Comparison of ENCODE assay signal across 12 cellular contexts in genomic region chr22:23539839-23540198, GRCh38. TPM values are rescaled to one million over a fixed set of nuclear protein-coding genes. Genes with fewer than 3 reads are reported as not detected.
A peak's percentile ranks its signal among the peaks of the same experiment; 100 is the strongest.
DNase-seq lines count a peak whose midpoint lies in the region; ATAC-seq, FAIRE-seq and TF ChIP-seq lines count a peak whose summit lies in the region.
"Not testable (repeated sequence)": the region's sequence is repeated elsewhere in the genome, so short reads cannot be mapped to it uniquely, and the experiment has no call there.
"Had no signal": no experiment of that assay in that cellular context is flagged by ENCODE, and none has a peak within 500 bp of the region (broad histone marks: within the 10 kb centered on the region; RNA-seq: fewer than 3 reads in every experiment).

No MANE protein-coding gene starts in this region.

- not testable (repeated sequence) for H3K4ac ChIP-seq in IMR-90 (ENCODE audit: low read depth, low read length)

- peak overlapping the region; percentile 78 for H2AK9ac ChIP-seq in IMR-90 (replicated peaks; ENCODE audit: low read depth, low read length, poor library complexity)

- POLR2A ChIA-PET in A549 (lab: Yijun Ruan, JAX); IMR-90 (lab: Charles Lee; ENCODE audit: unreplicated experiment): not testable (repeated sequence)

- TF ChIP-seq POLR2A in A549 (IDR thresholded peaks at IDR 0.05; ENCODE audit: low read length); GM12892 (IDR thresholded peaks at IDR 0.05; ENCODE audit: low read depth, low read length); IMR-90 (IDR thresholded peaks at IDR 0.05; ENCODE audit: low read depth, low read length): not testable (repeated sequence)

- not testable (repeated sequence) for FAIRE-seq in A549 (lab: Jason Lieb, UNC)
- FAIRE-seq in GM12892 (lab: Jason Lieb, UNC) = peak; percentile 33

- intact Hi-C loops in IMR-90 (cut with micrococcal nuclease) = loop anchor here (1.0 to 10.0 kb wide), 6 partner anchors 138 to 415 kb away; partner anchors contain the start of gene CHCHD10

- H4K20me1 ChIP-seq in IMR-90 (ENCODE audit: insufficient read depth, low read length); OCI-LY3 (ENCODE audit: insufficient read depth, low read length): not testable (repeated sequence)

- not testable (repeated sequence) for H3K79me2 ChIP-seq in OCI-LY3 (ENCODE audit: low read length)

- not testable (repeated sequence) for H2AK5ac ChIP-seq in IMR-90 (ENCODE audit: low read depth, low read length)

- H3K14ac ChIP-seq in IMR-90 (replicated peaks; ENCODE audit: low read depth, low read length) = not testable (repeated sequence)

- not testable (repeated sequence) for H2BK5ac ChIP-seq in IMR-90 (ENCODE audit: low read depth, low read length, poor library complexity, severe bottlenecking)

- H3K36me3 ChIP-seq in IMR-90 (ENCODE audit: control insufficient read depth, insufficient read depth, low read length); OCI-LY3 (replicated peaks; ENCODE audit: low read depth, low read length); endodermal cell (ENCODE audit: control insufficient read depth, insufficient read depth, low read length); rectal smooth muscle tissue (ENCODE audit: control insufficient read depth, insufficient read depth, low read length): not testable (repeated sequence)

- CTCF ChIA-PET in A549 (lab: Yijun Ruan, JAX) = interaction anchor here (0.8 to 2.9 kb wide), 4 partner anchors 10 to 310 kb away, joined by 3 to 11 read pairs (median 4); no protein-coding TSS in a partner anchor
- CTCF ChIA-PET in IMR-90 (lab: Yijun Ruan, JAX) = not testable (repeated sequence)

- not testable (repeated sequence) for H2AFZ ChIP-seq in IMR-90 (replicated peaks; ENCODE audit: low read length, poor library complexity); OCI-LY3 (ENCODE audit: low read depth, low read length)

- H3K27me3 Mint-ChIP-seq in activated naive CD8-positive, alpha-beta T cell; endodermal cell (ENCODE audit: insufficient read depth); nephron (ENCODE audit: low read depth): not testable (repeated sequence)

- not testable (repeated sequence) for ATAC-seq in A549; IMR-90 (ENCODE audit: low read depth)

- not testable (repeated sequence) for H3K36me3 Mint-ChIP-seq in activated naive CD8-positive, alpha-beta T cell; nephron (ENCODE audit: low read depth)
- peaks cover 62% of the 10 kb centered on the region for H3K36me3 Mint-ChIP-seq in endodermal cell (ENCODE audit: low read depth)

- H3K4me3 Mint-ChIP-seq in activated naive CD8-positive, alpha-beta T cell = peak overlapping the region; percentile 56
- H3K4me3 Mint-ChIP-seq in endodermal cell (peak overlapping the region; percentile 88), nephron (peak overlapping the region in 2 of 3 experiments; percentile 0 to 12)

- H3K9me3 Mint-ChIP-seq in activated naive CD8-positive, alpha-beta T cell (ENCODE audit: low read depth); endodermal cell; nephron: not testable (repeated sequence)

- BruUV-seq in IMR-90 (replicated peaks; lab: Mats Ljungman, UMichigan) = not testable (repeated sequence)

- H3K27me3 ChIP-seq in IMR-90 (ENCODE audit: control insufficient read depth, insufficient read depth, low read length) = peaks cover 16% of the 10 kb centered on the region; the same call in 1 of the 2 replicates
- not testable (repeated sequence) for H3K27me3 ChIP-seq in OCI-LY3 (ENCODE audit: low read depth, low read length); endodermal cell (ENCODE audit: control insufficient read depth, insufficient read depth, low read length, poor library complexity, severe bottlenecking); rectal smooth muscle tissue (ENCODE audit: control insufficient read depth, insufficient read depth, low read length)

- not testable (repeated sequence) for H3K9ac ChIP-seq in IMR-90 (ENCODE audit: low read depth, low read length); OCI-LY3 (ENCODE audit: low read length); endodermal cell (ENCODE audit: extremely low read depth, low read length, poor library complexity, severe bottlenecking); rectal smooth muscle tissue (ENCODE audit: low read length)

- TF ChIP-seq CTCF in A549 (IDR thresholded peaks at IDR 0.05); IMR-90 (conservative IDR thresholded peaks at IDR 0.05; ENCODE audit: low read depth, low read length); OCI-LY3 (IDR thresholded peaks at IDR 0.05; ENCODE audit: low read depth, low read length); endodermal cell (conservative IDR thresholded peaks at IDR 0.05); nephron (IDR thresholded peaks at IDR 0.05; ENCODE audit: unreplicated experiment in 3 of 3): not testable (repeated sequence)

- not testable (repeated sequence) for TF ChIP-seq EP300 in A549 (IDR thresholded peaks at IDR 0.05)

- peak overlapping the region; percentile 64 for H3K4me2 ChIP-seq in A549
- H3K4me2 ChIP-seq in IMR-90 (ENCODE audit: low read depth, low read length) = not testable (repeated sequence)
- H3K4me2 ChIP-seq in OCI-LY3 (ENCODE audit: low read length) = peak overlapping the region; percentile 85

- not testable (repeated sequence) for H4K91ac ChIP-seq in IMR-90 (ENCODE audit: insufficient read depth, low read depth, low read length)

- H3K4me1 ChIP-seq in A549 (peaks cover 36% of the 10 kb centered on the region), OCI-LY3 (ENCODE audit: low read length) (peaks cover 20% of the 10 kb centered on the region), endodermal cell (ENCODE audit: control insufficient read depth, insufficient read depth, low read length) (peaks cover 25% of the 10 kb centered on the region)
- not testable (repeated sequence) for H3K4me1 ChIP-seq in IMR-90 (ENCODE audit: control insufficient read depth, insufficient read depth, low read length); rectal smooth muscle tissue (ENCODE audit: control insufficient read depth, insufficient read depth, low read length)

- not testable (repeated sequence) for H2BK120ac ChIP-seq in IMR-90 (ENCODE audit: low read depth, low read length)

- H3K27ac Mint-ChIP-seq in activated naive CD8-positive, alpha-beta T cell; endodermal cell: not testable (repeated sequence)
- peak overlapping the region; percentile 99 to 100 (median 99) for H3K27ac Mint-ChIP-seq in nephron

- H3K4me3 ChIP-seq in A549; IMR-90 (ENCODE audit: insufficient read depth, low read depth, low read length); endodermal cell (ENCODE audit: low read length): not testable (repeated sequence)
- peak overlapping the region; percentile 80; the same call in 1 of the 2 replicates for H3K4me3 ChIP-seq in OCI-LY3 (ENCODE audit: low read length)
- peak overlapping the region; percentile 54 for H3K4me3 ChIP-seq in rectal smooth muscle tissue (ENCODE audit: low read length)

- WGBS in A549 (ENCODE audit: missing lambda C conversion rate) = 39% methylated on average over 3 of the region's 7 CpGs
- WGBS in IMR-90 (ENCODE audit: extremely low coverage in 2 of 2, insufficient read length in 1 of 2), 2 experiments = no CpG with 5 or more reads among the region's 7 CpGs
- 21% methylated on average over 2 of the region's 7 CpGs; no CpG with 5 or more reads in 1 of the 2 experiments for WGBS in endodermal cell (ENCODE audit: insufficient coverage in 1 of 2, insufficient read length in 1 of 2), 2 experiments

- not testable (repeated sequence) for H3K79me1 ChIP-seq in IMR-90 (ENCODE audit: low read depth in 1 of 2, low read length in 2 of 2)

- dilution Hi-C loops in IMR-90 (cut with HindIII; ENCODE audit: low sequenced_read_pairs, unreplicated experiment) = not testable (repeated sequence)

- not testable (repeated sequence) for H3K9me1 ChIP-seq in IMR-90 (ENCODE audit: insufficient read depth, low read length)

- not testable (repeated sequence) for H2BK20ac ChIP-seq in IMR-90 (ENCODE audit: low read depth, low read length)

- not testable (repeated sequence) for DNase-seq in A549 (ENCODE audit: low read depth in 1 of 2, low spot score in 1 of 2); GM12892 (ENCODE audit: insufficient read length); IMR-90; endodermal cell

- H3K56ac ChIP-seq in IMR-90 (ENCODE audit: extremely low read depth, insufficient read depth, low read length) = not testable (repeated sequence)

- in situ Hi-C loops in IMR-90 (cut with MboI; ENCODE audit: low sequenced_read_pairs) = not testable (repeated sequence)

- H3K27ac ChIP-seq in A549; IMR-90 (ENCODE audit: insufficient read depth, low read length); OCI-LY3 (ENCODE audit: low read length); endodermal cell (ENCODE audit: low read depth, low read length); rectal smooth muscle tissue (ENCODE audit: low read depth, low read length): not testable (repeated sequence)

- not testable (repeated sequence) for H4K8ac ChIP-seq in IMR-90 (ENCODE audit: low read depth in 2 of 2, low read length in 2 of 2)

- H4K5ac ChIP-seq in IMR-90 (ENCODE audit: low read depth, low read length) = not testable (repeated sequence)

- H3K23ac ChIP-seq in IMR-90 (ENCODE audit: low read depth, low read length) = not testable (repeated sequence)

- not testable (repeated sequence) for H2BK15ac ChIP-seq in IMR-90 (ENCODE audit: low read depth, low read length)

- H3K9me3 ChIP-seq in A549; IMR-90 (ENCODE audit: control insufficient read depth, insufficient read depth, low read length); OCI-LY3 (ENCODE audit: insufficient read depth, low read length); endodermal cell (ENCODE audit: control insufficient read depth, low read length): not testable (repeated sequence)

- not testable (repeated sequence) for H3K4me1 Mint-ChIP-seq in activated naive CD8-positive, alpha-beta T cell (ENCODE audit: low read depth)
- H3K4me1 Mint-ChIP-seq in endodermal cell = peaks cover 42% of the 10 kb centered on the region
- H3K4me1 Mint-ChIP-seq in nephron = peaks cover 87% of the 10 kb centered on the region

- not testable (repeated sequence) for TF ChIP-seq RAD21 in A549 (conservative IDR thresholded peaks at IDR 0.05 in 1 of 2, IDR thresholded peaks at IDR 0.05 in 1 of 2); IMR-90 (IDR thresholded peaks at IDR 0.05; ENCODE audit: low read length)

- H3K18ac ChIP-seq in IMR-90 (ENCODE audit: low read depth, low read length) = not testable (repeated sequence)

RNA-seq across cellular contexts. Expression of gene IGLL1, which starts 40.3 kb away (rescaled TPM):
- not detected in 2 replicates for polyA plus RNA-seq in A549 (2011; rRNA removed)
- polyA plus RNA-seq in A549 (2012; cell fraction: cytosol; rRNA removed) = not detected in 2 replicates
- polyA plus RNA-seq in A549 (2012; cell fraction: nucleus; rRNA removed) = not detected in 2 replicates
- not detected in 3 replicates for polyA plus RNA-seq in A549 (2017; fragmentation: RNase III; extraction: RNeasy Plus Mini Kit Qiagen cat#74134 plus additional on column Dnase treatment)
- not detected in 2 replicates for polyA minus RNA-seq in A549 (2011; rRNA and poly(A)+ RNA removed)
- polyA plus RNA-seq in GM12892 (2012; ENCODE audit: missing spikeins) = not detected
- total RNA-seq in IMR-90 (2012; rRNA removed) = not detected in 2 replicates
- polyA plus RNA-seq in IMR-90 (2012; rRNA removed) = not detected in 2 replicates
- polyA plus RNA-seq in IMR-90 (2012; cell fraction: cytosol; rRNA removed) = not detected in 2 replicates
- not detected in 2 replicates for polyA plus RNA-seq in IMR-90 (2012; cell fraction: nucleus; rRNA removed; ENCODE audit: low replicate concordance)
- total RNA-seq in endodermal cell = not detected
- not detected for polyA plus RNA-seq in endodermal cell (2013, experiment 1 of 2)
- not detected for polyA plus RNA-seq in endodermal cell (2013, experiment 2 of 2)
- total RNA-seq: A172; Caco-2; CD8-positive, alpha-beta memory T cell; H4 had no signal
- polyA plus RNA-seq: CD8-positive, alpha-beta memory T cell had no signal

Comparison
In these comparisons a context has a peak if more than half of its experiments do, and no peak if none do; other contexts are left out.
1. H3K4me3 Mint-ChIP-seq: peak in every context shown above with its lines; median percentile 88 in endodermal cell; 56 in activated naive CD8-positive, alpha-beta T cell; 6 in nephron.